In genomic region chr4:102420563-102421221, GRCh38 we compare ENCODE assay signal across 15 cellular contexts.
DNase-seq lines count a peak whose midpoint lies in the region; ATAC-seq and TF ChIP-seq lines count a peak whose summit lies in the region.
"Had no signal": no experiment of that assay in that cellular context is flagged by ENCODE, and none has a peak within 500 bp of the region (broad histone marks: within the 10 kb centered on the region; RNA-seq: fewer than 3 reads in every experiment).

No MANE protein-coding gene starts in this region.

- POLR2A ChIA-PET in PC-9 (lab: Charles Lee; ENCODE audit: unreplicated experiment): no interaction called here

- no peaks in the 10 kb centered on the region; the same call in 1 of the 2 replicates for H3F3A ChIP-seq in PC-9 (ENCODE audit: insufficient read depth, low read depth)

- CTCF ChIA-PET in PC-9 (lab: Charles Lee): no interaction called here

- H3K4me2 ChIP-seq in PC-9: no peak overlapping the region

- in situ Hi-C loops in GM13977 (cut with MboI; ENCODE audit: low pct_unique_long_range_greater_than_20kb, low sequenced_read_pairs, unreplicated experiment): no loop called here

- no peaks in the 10 kb centered on the region for H3K36me3 ChIP-seq in PC-9 (ENCODE audit: low read depth)

- H3K27me3 ChIP-seq in PC-9 (ENCODE audit: insufficient read depth, low read depth): no peaks in the 10 kb centered on the region

- no peaks in the 10 kb centered on the region for H3K9me3 Mint-ChIP-seq in activated CD4-positive, alpha-beta T cell treated with anti-CD3 and anti-CD28 coated beads, Interleukin-2, amount 10 ng/mL, durations not matched to agents 24 days and 14 days
- H3K9me3 Mint-ChIP-seq: stimulated activated effector memory CD8-positive, alpha-beta T cell treated with anti-CD3 and anti-CD28 coated beads, Interleukin-12 subunit alpha, Interleukin-12 subunit beta, amount 100 ng/mL, for 72 hours had no signal

- H3K36me3 Mint-ChIP-seq in activated CD4-positive, alpha-beta T cell treated with anti-CD3 and anti-CD28 coated beads, Interleukin-2, amount 10 ng/mL, durations not matched to agents 24 days and 14 days (ENCODE audit: low read depth): peaks cover 1% of the 10 kb centered on the region
- H3K36me3 Mint-ChIP-seq: CD4-positive, CD25-positive, alpha-beta regulatory T cell; naive thymus-derived CD8-positive, alpha-beta T cell; stimulated activated effector memory CD8-positive, alpha-beta T cell treated with anti-CD3 and anti-CD28 coated beads, Interleukin-12 subunit alpha, Interleukin-12 subunit beta, amount 100 ng/mL, for 72 hours had no signal

- H3K4me1 ChIP-seq in PC-9 (replicated peaks; ENCODE audit: insufficient read depth): no peaks in the 10 kb centered on the region

- TF ChIP-seq CTCF in PC-9 (conservative IDR thresholded peaks at IDR 0.05) (peak; percentile 33; the same call in 1 of the 2 replicates), fibroblast of the aortic adventitia (IDR thresholded peaks at IDR 0.05; ENCODE audit: insufficient read depth, low read length) (peak; percentile 18), GM13977 (IDR thresholded peaks at IDR 0.05; ENCODE audit: extremely low read depth, insufficient read depth, missing control alignments) (no peak)

- intact Hi-C loops in activated CD4-positive, alpha-beta T cell treated with anti-CD3 and anti-CD28 coated beads, Interleukin-2, amount 10 ng/mL, durations not matched to agents 24 days and 14 days (cut with micrococcal nuclease): no loop called here
- intact Hi-C loops in PC-9 (cut with micrococcal nuclease; ENCODE audit: unreplicated experiment): no loop called here

- no peak for ATAC-seq in HG02642 (IDR thresholded peaks at IDR 0.05; ENCODE audit: poor library complexity, unreplicated experiment)
- ATAC-seq: naive thymus-derived CD8-positive, alpha-beta T cell; stimulated activated effector memory CD8-positive, alpha-beta T cell treated with anti-CD3 and anti-CD28 coated beads, Interleukin-12 subunit alpha, Interleukin-12 subunit beta, amount 100 ng/mL, for 72 hours; WTC11 had no signal

- no peaks in the 10 kb centered on the region for H4K20me1 ChIP-seq in PC-9 (ENCODE audit: insufficient read depth)

- no peaks in the 10 kb centered on the region for H3K9me3 ChIP-seq in PC-9 (ENCODE audit: insufficient read depth, low read depth)

- no peak overlapping the region for H3K4me3 Mint-ChIP-seq in activated CD4-positive, alpha-beta T cell treated with anti-CD3 and anti-CD28 coated beads, Interleukin-2, amount 10 ng/mL, durations not matched to agents 24 days and 14 days
- H3K4me3 Mint-ChIP-seq: CD4-positive, CD25-positive, alpha-beta regulatory T cell; naive thymus-derived CD8-positive, alpha-beta T cell; stimulated activated effector memory CD8-positive, alpha-beta T cell treated with anti-CD3 and anti-CD28 coated beads, Interleukin-12 subunit alpha, Interleukin-12 subunit beta, amount 100 ng/mL, for 72 hours; WTC11 had no signal

- BruUV-seq in PC-9 (replicated peaks; lab: Mats Ljungman, UMichigan): no TSS peak

- DNase-seq in activated CD4-positive, alpha-beta T cell treated with anti-CD3 and anti-CD28 coated beads, Interleukin-2, amount 10 ng/mL, durations not matched to agents 24 days and 14 days: peak; percentile 48
- DNase-seq in activated CD4-positive, alpha-beta T cell treated with anti-CD3 and anti-CD28 coated beads for 48 hours: no peak
- DNase-seq in PC-9 (no peak), fibroblast of the aortic adventitia (ENCODE audit: low read depth) (peak; percentile 50), GM19240 (ENCODE audit: insufficient read length, low spot score) (no peak), NCI-H1048 (lab: John Stamatoyannopoulos, UW) (no peak), GM13977 (ENCODE audit: low spot score) (no peak)
- DNase-seq: activated effector memory CD4-positive, alpha-beta T cell treated with anti-CD3 and anti-CD28 coated beads, Interleukin-2, amount 50 U/mL, for 16 hours; naive thymus-derived CD8-positive, alpha-beta T cell; NCI-H510A; stimulated activated CD4-positive, alpha-beta T cell treated with anti-CD3 and anti-CD28 coated beads, Interleukin-12 subunit alpha, Interleukin-12 subunit beta, amount 100 ng/mL, for 4 hours had no signal

- no peaks in the 10 kb centered on the region for H3K4me1 Mint-ChIP-seq in activated CD4-positive, alpha-beta T cell treated with anti-CD3 and anti-CD28 coated beads, Interleukin-2, amount 10 ng/mL, durations not matched to agents 24 days and 14 days
- H3K4me1 Mint-ChIP-seq: stimulated activated effector memory CD8-positive, alpha-beta T cell treated with anti-CD3 and anti-CD28 coated beads, Interleukin-12 subunit alpha, Interleukin-12 subunit beta, amount 100 ng/mL, for 72 hours had no signal

- no peaks in the 10 kb centered on the region for H3K9me2 ChIP-seq in PC-9 (ENCODE audit: insufficient read depth)

- H3K27me3 Mint-ChIP-seq in activated CD4-positive, alpha-beta T cell treated with anti-CD3 and anti-CD28 coated beads, Interleukin-2, amount 10 ng/mL, durations not matched to agents 24 days and 14 days: peaks cover 7% of the 10 kb centered on the region
- H3K27me3 Mint-ChIP-seq: CD4-positive, CD25-positive, alpha-beta regulatory T cell had no signal

- H3K79me2 ChIP-seq in PC-9 (ENCODE audit: low read depth): no peaks in the 10 kb centered on the region

- H3K4me3 ChIP-seq in PC-9: no peak overlapping the region
- no peak overlapping the region for H3K4me3 ChIP-seq in fibroblast of the aortic adventitia (ENCODE audit: low read depth, low read length)

- no peak overlapping the region for H3K27ac ChIP-seq in PC-9

- H3K27ac Mint-ChIP-seq in activated CD4-positive, alpha-beta T cell treated with anti-CD3 and anti-CD28 coated beads, Interleukin-2, amount 10 ng/mL, durations not matched to agents 24 days and 14 days: no peak overlapping the region
- H3K27ac Mint-ChIP-seq: CD4-positive, CD25-positive, alpha-beta regulatory T cell; naive thymus-derived CD8-positive, alpha-beta T cell; stimulated activated effector memory CD8-positive, alpha-beta T cell treated with anti-CD3 and anti-CD28 coated beads, Interleukin-12 subunit alpha, Interleukin-12 subunit beta, amount 100 ng/mL, for 72 hours; WTC11 had no signal

- H2AFZ ChIP-seq in PC-9: no peak overlapping the region

Comparison
In these comparisons a context has a peak if more than half of its experiments do, and no peak if none do; other contexts are left out.
1. DNase-seq: peak in activated CD4-positive, alpha-beta T cell treated with anti-CD3 and anti-CD28 coated beads, Interleukin-2, amount 10 ng/mL, durations not matched to agents 24 days and 14 days (single experiment) and fibroblast of the aortic adventitia (single experiment); none in activated CD4-positive, alpha-beta T cell treated with anti-CD3 and anti-CD28 coated beads for 48 hours (single experiment), PC-9 (0 of 2), GM19240 (single experiment), NCI-H1048 (single experiment) and GM13977 (single experiment).